In genomic region chr9:15972760-15973159, GRCh38 we compare ENCODE assay signal across 28 cellular contexts.
"Had no signal": no experiment of that assay in that cellular context is flagged by ENCODE, and none has a peak within 500 bp of the region (broad histone marks: within the 10 kb centered on the region; RNA-seq: fewer than 3 reads in every experiment).

No MANE protein-coding gene starts in this region.

- H3K4me2 ChIP-seq: SK-N-SH had no signal

- ATAC-seq: activated CD8-positive, alpha-beta T cell treated with anti-CD3 and anti-CD28 coated beads for 36 hours; activated T-cell treated with anti-CD3 and anti-CD28 coated beads, Interleukin-2, amount 50 U/mL, for 72 hours; activated T-helper 17 cell treated with anti-CD3 and anti-CD28 coated beads, Interleukin-2, amount 50 U/mL, for 72 hours; Panc1 had no signal

- H3K27me3 ChIP-seq: brain microvascular endothelial cell, SJCRH30 had no signal

- H3K9me3 ChIP-seq: SJCRH30, SK-N-SH had no signal

- H3K9me3 Mint-ChIP-seq: activated CD4-positive, alpha-beta T cell treated with anti-CD3 and anti-CD28 coated beads, Interleukin-2, amount 10 ng/mL, durations not matched to agents 24 days and 14 days; activated CD8-positive, alpha-beta T cell treated with anti-CD3 and anti-CD28 coated beads for 36 hours; activated naive CD8-positive, alpha-beta T cell treated with anti-CD3 and anti-CD28 coated beads for 36 hours; activated T-cell treated with anti-CD3 and anti-CD28 coated beads, Interleukin-2, amount 50 U/mL, for 72 hours; T-helper 1 cell treated with Interleukin-12 subunit alpha and Interleukin-12 subunit beta and Interleukin-4 antibody, amounts not matched to agents 30 μg/mL and 1 μg/mL, for 36 hours; T-helper 2 cell treated with Interferon-gamma antibody and Interleukin-4, amounts not matched to agents 5 μg/mL and 100 μg/mL, for 36 hours had no signal

- DNase-seq: activated CD4-positive, alpha-beta T cell treated with anti-CD3 and anti-CD28 coated beads, Interleukin-2, amount 10 ng/mL, durations not matched to agents 24 days and 14 days; activated CD4-positive, alpha-beta T cell treated with anti-CD3 and anti-CD28 coated beads, Interleukin-2, amount 50 U/mL, for 4 hours; activated CD8-positive, alpha-beta T cell treated with anti-CD3 and anti-CD28 coated beads for 36 hours; activated effector memory CD4-positive, alpha-beta T cell treated with anti-CD3 and anti-CD28 coated beads, Interleukin-2, amount 50 U/mL, for 16 hours; activated naive CD4-positive, alpha-beta T cell; activated naive CD4-positive, alpha-beta T cell treated with anti-CD3 and anti-CD28 coated beads, Interleukin-2, amount 50 U/mL, for 16 hours; activated naive CD8-positive, alpha-beta T cell treated with anti-CD3 and anti-CD28 coated beads for 36 hours; activated T-cell treated with anti-CD3 and anti-CD28 coated beads, Interleukin-2, amount 50 U/mL, for 1 hour; activated T-cell treated with anti-CD3 and anti-CD28 coated beads, Interleukin-2, amount 50 U/mL, for 72 hours; amniotic stem cell; aorta; brain microvascular endothelial cell; NCI-H1092 treated with DMSO at 0.1 percent for 48 hours; NCI-H1417; NCI-H187 treated with DMSO at 0.1 percent for 48 hours; NCI-H2081 treated with DMSO at 0.1 percent for 48 hours; NCI-H226; NCI-H446 treated with DMSO at 0.1 percent for 48 hours; NCI-H524; NCI-H69; NCI-H82; SHP77; SJCRH30; SK-N-SH had no signal

- H3K4me3 ChIP-seq: SJCRH30 had no signal

- H3K27me3 Mint-ChIP-seq: activated CD4-positive, alpha-beta T cell treated with anti-CD3 and anti-CD28 coated beads, Interleukin-2, amount 10 ng/mL, durations not matched to agents 24 days and 14 days; activated CD8-positive, alpha-beta T cell treated with anti-CD3 and anti-CD28 coated beads for 36 hours; activated naive CD8-positive, alpha-beta T cell treated with anti-CD3 and anti-CD28 coated beads for 36 hours; activated T-helper 17 cell treated with anti-CD3 and anti-CD28 coated beads, Interleukin-2, amount 50 U/mL, for 72 hours had no signal

- H3K36me3 ChIP-seq: brain microvascular endothelial cell, SJCRH30 had no signal

- H3K9ac ChIP-seq: SK-N-SH had no signal

- H3K9me2 ChIP-seq: SK-N-SH had no signal

- H3K4me3 Mint-ChIP-seq: activated CD4-positive, alpha-beta T cell treated with anti-CD3 and anti-CD28 coated beads, Interleukin-2, amount 10 ng/mL, durations not matched to agents 24 days and 14 days; activated CD8-positive, alpha-beta T cell treated with anti-CD3 and anti-CD28 coated beads for 36 hours; activated naive CD8-positive, alpha-beta T cell treated with anti-CD3 and anti-CD28 coated beads for 36 hours; activated T-cell treated with anti-CD3 and anti-CD28 coated beads, Interleukin-2, amount 50 U/mL, for 72 hours; activated T-helper 17 cell treated with anti-CD3 and anti-CD28 coated beads, Interleukin-2, amount 50 U/mL, for 72 hours; T-helper 1 cell treated with Interleukin-12 subunit alpha and Interleukin-12 subunit beta and Interleukin-4 antibody, amounts not matched to agents 30 μg/mL and 1 μg/mL, for 36 hours; T-helper 2 cell treated with Interferon-gamma antibody and Interleukin-4, amounts not matched to agents 5 μg/mL and 100 μg/mL, for 36 hours had no signal

- H3K36me3 Mint-ChIP-seq: activated naive CD8-positive, alpha-beta T cell treated with anti-CD3 and anti-CD28 coated beads for 36 hours had no signal

- H3K4me1 ChIP-seq: SJCRH30 had no signal

- H3K27ac Mint-ChIP-seq: activated CD4-positive, alpha-beta T cell treated with anti-CD3 and anti-CD28 coated beads, Interleukin-2, amount 10 ng/mL, durations not matched to agents 24 days and 14 days; activated CD8-positive, alpha-beta T cell treated with anti-CD3 and anti-CD28 coated beads for 36 hours; activated naive CD8-positive, alpha-beta T cell treated with anti-CD3 and anti-CD28 coated beads for 36 hours; activated T-cell treated with anti-CD3 and anti-CD28 coated beads, Interleukin-2, amount 50 U/mL, for 72 hours; activated T-helper 17 cell treated with anti-CD3 and anti-CD28 coated beads, Interleukin-2, amount 50 U/mL, for 72 hours; T-helper 1 cell treated with Interleukin-12 subunit alpha and Interleukin-12 subunit beta and Interleukin-4 antibody, amounts not matched to agents 30 μg/mL and 1 μg/mL, for 36 hours; T-helper 2 cell treated with Interferon-gamma antibody and Interleukin-4, amounts not matched to agents 5 μg/mL and 100 μg/mL, for 36 hours had no signal

- H3K4me1 Mint-ChIP-seq: activated CD4-positive, alpha-beta T cell treated with anti-CD3 and anti-CD28 coated beads, Interleukin-2, amount 10 ng/mL, durations not matched to agents 24 days and 14 days; activated naive CD8-positive, alpha-beta T cell treated with anti-CD3 and anti-CD28 coated beads for 36 hours; activated T-helper 17 cell treated with anti-CD3 and anti-CD28 coated beads, Interleukin-2, amount 50 U/mL, for 72 hours had no signal

- H3K27ac ChIP-seq: brain microvascular endothelial cell, SJCRH30 had no signal
